16 cellular contexts compared by ENCODE assay signal in the genomic region with DNA sequence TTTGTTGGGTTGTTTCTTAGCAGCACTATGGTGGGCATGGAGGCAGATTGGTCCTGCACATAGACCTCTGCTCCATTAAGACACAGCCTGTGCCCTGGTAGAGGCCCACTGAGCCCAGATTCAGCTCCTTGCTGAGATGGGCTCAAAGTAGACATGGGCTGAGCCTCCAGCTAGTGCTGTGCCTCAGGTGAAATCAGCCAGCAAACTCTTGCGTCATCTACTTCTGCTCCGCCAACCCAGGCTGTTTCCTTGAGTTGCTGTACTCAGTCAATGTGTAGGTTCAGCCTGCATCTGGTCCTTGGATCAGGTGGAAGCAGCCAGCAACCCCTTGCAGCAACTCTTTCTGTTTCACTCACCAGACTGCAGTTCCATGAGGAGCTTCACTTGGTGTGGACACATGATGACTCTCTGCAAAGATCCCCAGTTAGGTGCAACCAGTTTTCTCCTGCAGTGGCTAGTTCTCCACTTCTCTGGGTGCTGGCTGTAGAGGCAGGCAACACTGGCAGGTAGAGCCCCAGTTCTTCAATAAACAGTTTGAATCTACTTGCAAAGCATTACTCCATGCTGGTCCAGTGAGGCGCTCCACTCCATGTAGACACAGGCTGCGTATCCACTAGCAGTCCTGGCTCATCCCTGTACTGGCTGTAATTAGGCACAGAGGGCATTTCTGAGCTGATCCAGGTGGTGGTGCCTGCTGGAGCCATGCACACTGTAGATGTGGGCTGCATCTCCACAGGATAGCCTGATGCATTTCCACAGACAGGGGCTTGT.
DNase-seq lines count a peak whose midpoint lies in the region; ATAC-seq, FAIRE-seq and TF ChIP-seq lines count a peak whose summit lies in the region.
"Had no signal": no experiment of that assay in that cellular context is flagged by ENCODE, and none has a peak within 500 bp of the region (broad histone marks: within the 10 kb centered on the region; RNA-seq: fewer than 3 reads in every experiment).

No MANE protein-coding gene starts in this region.

- TF ChIP-seq POLR2A in K562 (conservative IDR thresholded peaks at IDR 0.05) = no peak
- no peak for TF ChIP-seq POLR2A in vagina (IDR thresholded peaks at IDR 0.05)

- no peaks in the 10 kb centered on the region for H3K36me3 Mint-ChIP-seq in activated CD4-positive, alpha-beta T cell treated with anti-CD3 and anti-CD28 coated beads, Interleukin-2, amount 10 ng/mL, durations not matched to agents 24 days and 14 days (ENCODE audit: low read depth)
- H3K36me3 Mint-ChIP-seq in stimulated activated effector memory CD8-positive, alpha-beta T cell treated with anti-CD3 and anti-CD28 coated beads, Interleukin-12 subunit alpha, Interleukin-12 subunit beta, amount 100 ng/mL, for 72 hours = no peaks in the 10 kb centered on the region
- H3K36me3 Mint-ChIP-seq: CD14-positive monocyte; CD4-positive, alpha-beta memory T cell had no signal

- TF ChIP-seq CTCF in K562 (IDR thresholded peaks at IDR 0.05 in 2 of 3, conservative IDR thresholded peaks at IDR 0.05 in 1 of 3; ENCODE audit: insufficient read depth in 2 of 3, low read depth in 1 of 3, low read length in 3 of 3) = no peak
- no peak for TF ChIP-seq CTCF in vagina (IDR thresholded peaks at IDR 0.05)

- no peaks in the 10 kb centered on the region for H4K20me1 ChIP-seq in K562 (replicated peaks; ENCODE audit: control insufficient read depth, insufficient read depth, low read length)
- H4K20me1 ChIP-seq: BLaER1 had no signal

- ATAC-seq in K562 = peak; percentile 46; the same call in 2 of the 3 replicates
- no peak for ATAC-seq in stimulated activated effector memory CD8-positive, alpha-beta T cell treated with anti-CD3 and anti-CD28 coated beads, Interleukin-12 subunit alpha, Interleukin-12 subunit beta, amount 100 ng/mL, for 72 hours

- no peak overlapping the region for H3K9ac ChIP-seq in K562 (ENCODE audit: insufficient read depth in 1 of 2, low read depth in 2 of 2, low read length in 2 of 2)
- H3K9ac ChIP-seq: BLaER1 had no signal

- H3K27me3 Mint-ChIP-seq in activated CD4-positive, alpha-beta T cell treated with anti-CD3 and anti-CD28 coated beads, Interleukin-2, amount 10 ng/mL, durations not matched to agents 24 days and 14 days = no peaks in the 10 kb centered on the region
- H3K27me3 Mint-ChIP-seq: CD4-positive, alpha-beta memory T cell had no signal

- H3K4me3 ChIP-seq in K562 (no peak overlapping the region), vagina (no peak overlapping the region)
- H3K4me3 ChIP-seq: BLaER1 had no signal

- 0% methylated on average over 4 of the region's 4 CpGs for WGBS in K562 (ENCODE audit: insufficient coverage, low coverage, missing lambda C conversion rate)

- no peak overlapping the region for H3K27ac Mint-ChIP-seq in activated CD4-positive, alpha-beta T cell treated with anti-CD3 and anti-CD28 coated beads, Interleukin-2, amount 10 ng/mL, durations not matched to agents 24 days and 14 days
- H3K27ac Mint-ChIP-seq in stimulated activated effector memory CD8-positive, alpha-beta T cell treated with anti-CD3 and anti-CD28 coated beads, Interleukin-12 subunit alpha, Interleukin-12 subunit beta, amount 100 ng/mL, for 72 hours = no peak overlapping the region
- H3K27ac Mint-ChIP-seq: CD14-positive monocyte; CD4-positive, alpha-beta memory T cell; H9 had no signal

- CTCF ChIA-PET in K562 (lab: Yijun Ruan, JAX; ENCODE audit: low intra/inter-chr PET ratio) = no interaction called here

- H2AFZ ChIP-seq in K562 (ENCODE audit: low read depth, low read length) = no peak overlapping the region

- H3K4me2 ChIP-seq in K562 (ENCODE audit: insufficient read depth, low read length) = no peak overlapping the region
- H3K4me2 ChIP-seq: BLaER1 had no signal

- TF ChIP-seq EP300 in K562 (IDR thresholded peaks at IDR 0.05; ENCODE audit: low read length) = no peak

- H3K4me1 ChIP-seq in K562 (replicated peaks in 1 of 2; ENCODE audit: control insufficient read depth in 2 of 2, insufficient read depth in 2 of 2, low read length in 2 of 2) (no peaks in the 10 kb centered on the region), vagina (no peaks in the 10 kb centered on the region)
- H3K4me1 ChIP-seq: BLaER1 had no signal

- intact Hi-C loops in activated CD4-positive, alpha-beta T cell treated with anti-CD3 and anti-CD28 coated beads, Interleukin-2, amount 10 ng/mL, durations not matched to agents 24 days and 14 days (cut with micrococcal nuclease) = no loop called here
- intact Hi-C loops in K562 (cut with micrococcal nuclease) (no loop called here), vagina (cut with DNase I) (no loop called here)

- H3K36me3 ChIP-seq in K562 (ENCODE audit: control insufficient read depth, insufficient read depth, low read length) (no peaks in the 10 kb centered on the region), vagina (no peaks in the 10 kb centered on the region)
- H3K36me3 ChIP-seq: BLaER1 had no signal

- no peaks in the 10 kb centered on the region for H3K9me1 ChIP-seq in K562 (ENCODE audit: control insufficient read depth, insufficient read depth, low read length)

- no peak for TF ChIP-seq RAD21 in K562 (CRISPR knock-in tag; conservative IDR thresholded peaks at IDR 0.05 in 1 of 2, IDR thresholded peaks at IDR 0.05 in 1 of 2)

- H3K79me2 ChIP-seq in K562 (ENCODE audit: control insufficient read depth, insufficient read depth, low read length) = no peaks in the 10 kb centered on the region

- H3K27ac ChIP-seq in K562 (ENCODE audit: extremely low read depth, low read depth, low read length) (no peak overlapping the region), vagina (no peak overlapping the region)
- H3K27ac ChIP-seq: BLaER1 had no signal

- no peak overlapping the region for H3K4me3 Mint-ChIP-seq in activated CD4-positive, alpha-beta T cell treated with anti-CD3 and anti-CD28 coated beads, Interleukin-2, amount 10 ng/mL, durations not matched to agents 24 days and 14 days
- no peak overlapping the region for H3K4me3 Mint-ChIP-seq in stimulated activated effector memory CD8-positive, alpha-beta T cell treated with anti-CD3 and anti-CD28 coated beads, Interleukin-12 subunit alpha, Interleukin-12 subunit beta, amount 100 ng/mL, for 72 hours
- H3K4me3 Mint-ChIP-seq: CD14-positive monocyte; CD4-positive, alpha-beta memory T cell; H9 had no signal

- H3K9me3 ChIP-seq in K562 (replicated peaks; ENCODE audit: control insufficient read depth, insufficient read depth, low read depth, low read length) (no peaks in the 10 kb centered on the region), vagina (no peaks in the 10 kb centered on the region)
- H3K9me3 ChIP-seq: BLaER1 had no signal

- no peaks in the 10 kb centered on the region for H3K4me1 Mint-ChIP-seq in activated CD4-positive, alpha-beta T cell treated with anti-CD3 and anti-CD28 coated beads, Interleukin-2, amount 10 ng/mL, durations not matched to agents 24 days and 14 days
- no peaks in the 10 kb centered on the region for H3K4me1 Mint-ChIP-seq in stimulated activated effector memory CD8-positive, alpha-beta T cell treated with anti-CD3 and anti-CD28 coated beads, Interleukin-12 subunit alpha, Interleukin-12 subunit beta, amount 100 ng/mL, for 72 hours
- H3K4me1 Mint-ChIP-seq: CD14-positive monocyte; CD4-positive, alpha-beta memory T cell; H9 had no signal

- FAIRE-seq in K562 (lab: Jason Lieb, UNC) (no peak), frontal cortex (lab: Jason Lieb, UNC) (no peak)

- POLR2A ChIA-PET in K562 (lab: Yijun Ruan, JAX) = no interaction called here

- H3K9me3 Mint-ChIP-seq in activated CD4-positive, alpha-beta T cell treated with anti-CD3 and anti-CD28 coated beads, Interleukin-2, amount 10 ng/mL, durations not matched to agents 24 days and 14 days = no peaks in the 10 kb centered on the region
- H3K9me3 Mint-ChIP-seq in stimulated activated effector memory CD8-positive, alpha-beta T cell treated with anti-CD3 and anti-CD28 coated beads, Interleukin-12 subunit alpha, Interleukin-12 subunit beta, amount 100 ng/mL, for 72 hours = no peaks in the 10 kb centered on the region
- H3K9me3 Mint-ChIP-seq: CD4-positive, alpha-beta memory T cell had no signal

- no TSS peak for BruUV-seq in K562 (replicated peaks; lab: Mats Ljungman, UMichigan)

- in situ Hi-C loops in K562 (cut with MboI) = no loop called here

- DNase-seq in activated CD4-positive, alpha-beta T cell treated with anti-CD3 and anti-CD28 coated beads, Interleukin-2, amount 10 ng/mL, durations not matched to agents 24 days and 14 days = peak; percentile 18
- no peak for DNase-seq in activated CD4-positive, alpha-beta T cell treated with anti-CD3 and anti-CD28 coated beads, Interleukin-2, amount 50 U/mL, for 1 hour
- DNase-seq in K562 (ENCODE audit: extremely low read depth in 1 of 4, low spot score in 3 of 4) (no peak), islet precursor cell (peak; percentile 28), vagina (ENCODE audit: extremely low spot score in 2 of 2) (peak; percentile 74 to 77), frontal cortex (ENCODE audit: low spot score in 2 of 2) (no peak), cerebellar nuclear complex (lab: John Stamatoyannopoulos, UW) (no peak)
- DNase-seq in stimulated activated effector memory CD8-positive, alpha-beta T cell treated with anti-CD3 and anti-CD28 coated beads, Interleukin-12 subunit alpha, Interleukin-12 subunit beta, amount 100 ng/mL, for 72 hours (ENCODE audit: low spot score in 2 of 2) = no peak
- DNase-seq: 8988T; CD4-positive, alpha-beta memory T cell; DMS79 treated with DMSO at 0.1 percent for 48 hours; GF-D8; GOT3; H9 had no signal

- H3K27me3 ChIP-seq in K562 (ENCODE audit: control insufficient read depth in 2 of 2, insufficient read depth in 2 of 2, low read length in 2 of 2) (no peaks in the 10 kb centered on the region), vagina (no peaks in the 10 kb centered on the region)
- H3K27me3 ChIP-seq: BLaER1 had no signal

TF ChIP-seq in K562, 482 proteins besides CTCF, POLR2A, EP300 and RAD21 (continues in another document):
- TF ChIP-seq, protein P1, sequence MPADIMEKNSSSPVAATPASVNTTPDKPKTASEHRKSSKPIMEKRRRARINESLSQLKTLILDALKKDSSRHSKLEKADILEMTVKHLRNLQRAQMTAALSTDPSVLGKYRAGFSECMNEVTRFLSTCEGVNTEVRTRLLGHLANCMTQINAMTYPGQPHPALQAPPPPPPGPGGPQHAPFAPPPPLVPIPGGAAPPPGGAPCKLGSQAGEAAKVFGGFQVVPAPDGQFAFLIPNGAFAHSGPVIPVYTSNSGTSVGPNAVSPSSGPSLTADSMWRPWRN (IDR thresholded peaks at IDR 0.05; ENCODE audit: low read depth) = no peak
- TF ChIP-seq TRIM28 (IDR thresholded peaks at IDR 0.05) = no peak
- no peak for TF ChIP-seq CEBPG (CRISPR knock-in tag; IDR thresholded peaks at IDR 0.05)
- peak; percentile 57 to 68 for TF ChIP-seq CEBPG (tag; conservative IDR thresholded peaks at IDR 0.05 in 1 of 2, IDR thresholded peaks at IDR 0.05 in 1 of 2)
- TF ChIP-seq SRF (CRISPR knock-in tag; IDR thresholded peaks at IDR 0.05) = no peak
- TF ChIP-seq ZNF124 (CRISPR knock-in tag; IDR thresholded peaks at IDR 0.05) = no peak
- TF ChIP-seq CEBPB (tag; IDR thresholded peaks at IDR 0.05) = peak; percentile 32; the same call in 1 of the 2 replicates

Comparison
In these comparisons a context has a peak if more than half of its experiments do, and no peak if none do; other contexts are left out.
1. DNase-seq: peak in activated CD4-positive, alpha-beta T cell treated with anti-CD3 and anti-CD28 coated beads, Interleukin-2, amount 10 ng/mL, durations not matched to agents 24 days and 14 days (single experiment), islet precursor cell (single experiment) and vagina (2 of 2); none in activated CD4-positive, alpha-beta T cell treated with anti-CD3 and anti-CD28 coated beads, Interleukin-2, amount 50 U/mL, for 1 hour (single experiment), K562 (0 of 4), stimulated activated effector memory CD8-positive, alpha-beta T cell treated with anti-CD3 and anti-CD28 coated beads, Interleukin-12 subunit alpha, Interleukin-12 subunit beta, amount 100 ng/mL, for 72 hours (0 of 2), frontal cortex (0 of 2) and cerebellar nuclear complex (0 of 2).